1 cellular context compared by ENCODE assay signal in genomic region chr1:38525343-38525948, GRCh38.
TF ChIP-seq lines count a peak whose summit lies in the region.

No MANE protein-coding gene starts in this region.

TF ChIP-seq in HepG2, 621 proteins besides CTCF, POLR2A, EP300 and RAD21 (continued from another document):
- TF ChIP-seq ZNF335 (CRISPR knock-in tag; IDR thresholded peaks at IDR 0.05) (no peak), KLF6 (CRISPR knock-in tag; IDR thresholded peaks at IDR 0.05) (no peak)
TF ChIP-seq in HepG2: peak in this region for 1.
